Comparison of ENCODE assay signal across 6 cellular contexts in the genomic region with DNA sequence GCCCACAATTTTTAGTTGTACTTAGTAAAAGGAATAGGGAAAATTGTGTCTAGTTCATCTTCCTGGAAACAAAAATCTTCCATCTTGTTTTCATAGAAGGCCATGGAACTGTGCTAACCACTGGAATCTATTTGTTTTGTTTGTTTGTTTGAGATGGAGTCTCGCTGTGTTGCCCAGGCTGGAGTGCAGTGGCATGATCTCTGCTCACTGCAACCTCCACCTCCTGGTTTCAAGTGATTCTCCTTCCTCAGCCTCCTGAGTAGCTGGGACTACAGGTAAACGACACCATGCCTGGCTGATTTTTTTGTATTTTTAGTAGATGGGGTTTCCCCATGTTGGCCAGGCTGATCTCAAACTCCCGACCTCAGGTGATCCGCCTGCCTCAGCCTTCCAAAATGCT. TPM values are rescaled to one million over a fixed set of nuclear protein-coding genes. Genes with fewer than 3 reads are reported as not detected.
A peak's percentile ranks its signal among the peaks of the same experiment; 100 is the strongest.
DNase-seq lines count a peak whose midpoint lies in the region; ATAC-seq and TF ChIP-seq lines count a peak whose summit lies in the region.
"Not testable (repeated sequence)": the region's sequence is repeated elsewhere in the genome, so short reads cannot be mapped to it uniquely, and the experiment has no call there.

No MANE protein-coding gene starts in this region.

- not testable (repeated sequence) for H3K79me2 ChIP-seq in KMS-11 (ENCODE audit: insufficient read depth, low read depth)

- POLR2A ChIA-PET in WTC11 (lab: Charles Lee), result not testable (repeated sequence)

- not testable (repeated sequence) for H3K27me3 ChIP-seq in HUES48 (ENCODE audit: control insufficient read depth, insufficient read depth, low read length); KMS-11 (ENCODE audit: insufficient read depth, low read depth); neutrophil

- not testable (repeated sequence) for H3K27me3 Mint-ChIP-seq in CD14-positive monocyte (ENCODE audit: low read depth in 3 of 3); WTC11 (ENCODE audit: low read depth); dendritic cell treated with granulocyte-macrophage colony-stimulating factor and Interleukin-4, amounts not matched to agents 40 ng/mL and 50 ng/mL, for 4 days

- DNase-seq in CD14-positive monocyte (ENCODE audit: low spot score); WTC11 (ENCODE audit: low spot score): not testable (repeated sequence)

- not testable (repeated sequence) for H3K4me3 ChIP-seq in HUES48 (ENCODE audit: low read depth, low read length); KMS-11 (IDR thresholded peaks at IDR 0.05; ENCODE audit: insufficient read depth, low read depth, low read length)
- peak overlapping the region; percentile 17 to 77 for H3K4me3 ChIP-seq in neutrophil (ENCODE audit: low read depth in 1 of 2, low read length in 1 of 2)

- H3K4me1 Mint-ChIP-seq in CD14-positive monocyte, result peaks cover 61% of the 10 kb centered on the region
- H3K4me1 Mint-ChIP-seq in WTC11, result peaks cover 40% of the 10 kb centered on the region
- peaks cover 38% of the 10 kb centered on the region for H3K4me1 Mint-ChIP-seq in dendritic cell treated with granulocyte-macrophage colony-stimulating factor and Interleukin-4, amounts not matched to agents 40 ng/mL and 50 ng/mL, for 4 days (ENCODE audit: low read depth)

- H3K27ac Mint-ChIP-seq in CD14-positive monocyte (peak overlapping the region; percentile 83 to 99 (median 89)), WTC11 (peak overlapping the region; percentile 74)
- peak overlapping the region; percentile 15 for H3K27ac Mint-ChIP-seq in dendritic cell treated with granulocyte-macrophage colony-stimulating factor and Interleukin-4, amounts not matched to agents 40 ng/mL and 50 ng/mL, for 4 days

- TF ChIP-seq CTCF in CD14-positive monocyte (IDR thresholded peaks at IDR 0.05); KMS-11 (conservative IDR thresholded peaks at IDR 0.05; ENCODE audit: low read depth, low read length); WTC11 (IDR thresholded peaks at IDR 0.05); neutrophil (IDR thresholded peaks at IDR 0.05): not testable (repeated sequence)

- not testable (repeated sequence) for H3K9ac ChIP-seq in HUES48 (ENCODE audit: low read depth, low read length); KMS-11

- H3K27ac ChIP-seq in HUES48 (ENCODE audit: low read depth, low read length), result peak overlapping the region; percentile 5
- H3K27ac ChIP-seq in KMS-11, result not testable (repeated sequence)
- peak overlapping the region; percentile 99 for H3K27ac ChIP-seq in neutrophil

- H2AFZ ChIP-seq in KMS-11 (ENCODE audit: low read depth), result not testable (repeated sequence)

- not testable (repeated sequence) for H3K9me3 ChIP-seq in HUES48 (ENCODE audit: control insufficient read depth, insufficient read depth, low read length); neutrophil

- CTCF ChIA-PET in WTC11 (lab: Charles Lee), result not testable (repeated sequence)

- not testable (repeated sequence) for H3K9me3 Mint-ChIP-seq in CD14-positive monocyte; WTC11; dendritic cell treated with granulocyte-macrophage colony-stimulating factor and Interleukin-4, amounts not matched to agents 40 ng/mL and 50 ng/mL, for 4 days

- not testable (repeated sequence) for H4K20me1 ChIP-seq in KMS-11 (ENCODE audit: insufficient read depth)

- intact Hi-C loops in CD14-positive monocyte (cut with micrococcal nuclease), result loop anchor here (10.0 kb wide), 4 partner anchors 50 to 390 kb away; partner anchors contain the start of genes MAP2K3 (in 1 of the 2) and NATD1 (in 1 of the 2)
- intact Hi-C loops in dendritic cell treated with granulocyte-macrophage colony-stimulating factor and Interleukin-4, amounts not matched to agents 40 ng/mL and 50 ng/mL, for 4 days (cut with micrococcal nuclease), result not testable (repeated sequence)

- H3K4me3 Mint-ChIP-seq in CD14-positive monocyte, result peak overlapping the region; percentile 12 to 21
- H3K4me3 Mint-ChIP-seq in WTC11; dendritic cell treated with granulocyte-macrophage colony-stimulating factor and Interleukin-4, amounts not matched to agents 40 ng/mL and 50 ng/mL, for 4 days: not testable (repeated sequence)

- not testable (repeated sequence) for H3K36me3 Mint-ChIP-seq in CD14-positive monocyte, WTC11
- peaks cover 11% of the 10 kb centered on the region for H3K36me3 Mint-ChIP-seq in dendritic cell treated with granulocyte-macrophage colony-stimulating factor and Interleukin-4, amounts not matched to agents 40 ng/mL and 50 ng/mL, for 4 days (ENCODE audit: low read depth)

- not testable (repeated sequence) for H3K4me1 ChIP-seq in HUES48 (ENCODE audit: control insufficient read depth, insufficient read depth, low read length)
- H3K4me1 ChIP-seq in KMS-11 (ENCODE audit: low read depth, poor library complexity, severe bottlenecking), result peaks cover 30% of the 10 kb centered on the region
- H3K4me1 ChIP-seq in neutrophil (ENCODE audit: control insufficient read depth in 1 of 2, insufficient read depth in 1 of 2, low read depth in 1 of 2, low read length in 1 of 2), result peaks cover 63 to 69% of the 10 kb centered on the region in 2 experiments

- H3K36me3 ChIP-seq in HUES48 (ENCODE audit: control insufficient read depth, insufficient read depth, low read length); KMS-11 (ENCODE audit: insufficient read depth); neutrophil: not testable (repeated sequence)

- not testable (repeated sequence) for ATAC-seq in WTC11

- peak overlapping the region; percentile 29 for H3K4me2 ChIP-seq in KMS-11

TF ChIP-seq in WTC11, 78 proteins besides CTCF, POLR2A, EP300 and RAD21:
- peak; percentile 75; the same call in 1 of the 2 replicates for TF ChIP-seq ZNF121 (CRISPR knock-in tag; IDR thresholded peaks at IDR 0.05)
TF ChIP-seq in WTC11: peak in this region for 1; not testable (repeated sequence) for 77.

RNA-seq across cellular contexts. Expression of gene DHRS7B, which starts 2.2 kb away (rescaled TPM):
- polyA plus RNA-seq in CD14-positive monocyte, result 10 to 100 TPM; 33.9 to 37.8 TPM
- total RNA-seq in WTC11 (2021), result 13.5 to 16.6 TPM (median 15.6 TPM) in 3 replicates

Comparison
In these comparisons a context has a peak if more than half of its experiments do, and no peak if none do; other contexts are left out.
1. H3K27ac Mint-ChIP-seq: peak in every context shown above with its lines; median percentile 89 in CD14-positive monocyte; 74 in WTC11; 15 in dendritic cell treated with granulocyte-macrophage colony-stimulating factor and Interleukin-4, amounts not matched to agents 40 ng/mL and 50 ng/mL, for 4 days.